8 cellular contexts compared by ENCODE assay signal in genomic region chr3:75641107-75641517, GRCh38. TPM values are rescaled to one million over a fixed set of nuclear protein-coding genes. Genes with fewer than 3 reads are reported as not detected.
A peak's percentile ranks its signal among the peaks of the same experiment; 100 is the strongest.
DNase-seq lines count a peak whose midpoint lies in the region; ATAC-seq, FAIRE-seq and TF ChIP-seq lines count a peak whose summit lies in the region.
"Not testable (repeated sequence)": the region's sequence is repeated elsewhere in the genome, so short reads cannot be mapped to it uniquely, and the experiment has no call there.

No MANE protein-coding gene starts in this region.

- FAIRE-seq in HTR-8/SVneo (lab: Jason Lieb, UNC): not testable (repeated sequence)

- H3K27me3 ChIP-seq in CD4-positive, CD25-positive, alpha-beta regulatory T cell (ENCODE audit: control insufficient read depth, insufficient read depth, low read length); cardiac muscle cell: not testable (repeated sequence)

- H3K9me3 ChIP-seq in CD4-positive, CD25-positive, alpha-beta regulatory T cell (ENCODE audit: control insufficient read depth in 2 of 2, low read length in 2 of 2); cardiac muscle cell (ENCODE audit: low read depth): not testable (repeated sequence)

- H3K36me3 ChIP-seq in CD4-positive, CD25-positive, alpha-beta regulatory T cell (ENCODE audit: control insufficient read depth, insufficient read depth, low read length); cardiac muscle cell: not testable (repeated sequence)

- not testable (repeated sequence) for H3K9me3 Mint-ChIP-seq in CD4-positive, CD25-positive, alpha-beta regulatory T cell; activated CD8-positive, alpha-beta memory T cell treated with anti-CD3 and anti-CD28 coated beads, Interleukin-2, amount 10 ng/mL, durations not matched to agents 7 days and 5 days (ENCODE audit: low read depth); chondrocyte (ENCODE audit: low read depth); memory B cell

- peak overlapping the region in 3 of 4 donors; percentile 34 to 81 (median 78) for H3K4me3 Mint-ChIP-seq in CD4-positive, CD25-positive, alpha-beta regulatory T cell
- H3K4me3 Mint-ChIP-seq in activated CD8-positive, alpha-beta memory T cell treated with anti-CD3 and anti-CD28 coated beads, Interleukin-2, amount 10 ng/mL, durations not matched to agents 7 days and 5 days: peak overlapping the region; percentile 67
- H3K4me3 Mint-ChIP-seq in chondrocyte (ENCODE audit: unreplicated experiment): peak overlapping the region; percentile 88
- H3K4me3 Mint-ChIP-seq in memory B cell: peak overlapping the region; percentile 84

- H3K4me1 ChIP-seq in CD4-positive, CD25-positive, alpha-beta regulatory T cell (ENCODE audit: control insufficient read depth, insufficient read depth, low read length, poor library complexity, severe bottlenecking); cardiac muscle cell (ENCODE audit: low read depth): not testable (repeated sequence)

- not testable (repeated sequence) for ATAC-seq in CD4-positive, CD25-positive, alpha-beta regulatory T cell (ENCODE audit: low read depth in 2 of 2); activated CD8-positive, alpha-beta memory T cell treated with anti-CD3 and anti-CD28 coated beads, Interleukin-2, amount 10 ng/mL, durations not matched to agents 7 days and 5 days; memory B cell (ENCODE audit: low read depth)

- TF ChIP-seq CTCF in chondrocyte (IDR thresholded peaks at IDR 0.05); cardiac muscle cell (IDR thresholded peaks at IDR 0.05; ENCODE audit: low read depth, low read length): not testable (repeated sequence)

- peak in 1 of 3 donors; percentile 36 for DNase-seq in CD4-positive, CD25-positive, alpha-beta regulatory T cell
- DNase-seq in HTR-8/SVneo (ENCODE audit: insufficient read length, low spot score): peak; percentile 40
- peak; percentile 52 for DNase-seq in activated CD8-positive, alpha-beta memory T cell treated with anti-CD3 and anti-CD28 coated beads, Interleukin-2, amount 10 ng/mL, durations not matched to agents 7 days and 5 days
- not testable (repeated sequence) for DNase-seq in chondrocyte (ENCODE audit: low spot score); memory B cell (ENCODE audit: low spot score in 2 of 2)
- DNase-seq in cardiac muscle cell (ENCODE audit: low read depth in 1 of 2, low spot score in 1 of 2): peak; percentile 90 to 91
- peak; percentile 73 for DNase-seq in renal cortical epithelial cell (ENCODE audit: low read depth)
- peak; percentile 89 for DNase-seq in superior temporal gyrus (ENCODE audit: extremely low spot score)

- not testable (repeated sequence) for H3K27me3 Mint-ChIP-seq in CD4-positive, CD25-positive, alpha-beta regulatory T cell; chondrocyte (ENCODE audit: low read depth); memory B cell
- H3K27me3 Mint-ChIP-seq in activated CD8-positive, alpha-beta memory T cell treated with anti-CD3 and anti-CD28 coated beads, Interleukin-2, amount 10 ng/mL, durations not matched to agents 7 days and 5 days: peaks cover 11% of the 10 kb centered on the region

- CTCF ChIA-PET in activated CD8-positive, alpha-beta memory T cell treated with anti-CD3 and anti-CD28 coated beads, Interleukin-2, amount 10 ng/mL, durations not matched to agents 7 days and 5 days (lab: Charles Lee): not testable (repeated sequence)

- not testable (repeated sequence) for H3K36me3 Mint-ChIP-seq in CD4-positive, CD25-positive, alpha-beta regulatory T cell; activated CD8-positive, alpha-beta memory T cell treated with anti-CD3 and anti-CD28 coated beads, Interleukin-2, amount 10 ng/mL, durations not matched to agents 7 days and 5 days; chondrocyte (ENCODE audit: low read depth); memory B cell

- not testable (repeated sequence) for H3K27ac ChIP-seq in CD4-positive, CD25-positive, alpha-beta regulatory T cell (ENCODE audit: insufficient read depth, low read length, poor library complexity, severe bottlenecking); cardiac muscle cell

- H3K4me3 ChIP-seq in CD4-positive, CD25-positive, alpha-beta regulatory T cell (ENCODE audit: low read depth, low read length): peak overlapping the region; percentile 13
- peak overlapping the region; percentile 54 for H3K4me3 ChIP-seq in cardiac muscle cell

- H3K4me1 Mint-ChIP-seq in CD4-positive, CD25-positive, alpha-beta regulatory T cell; activated CD8-positive, alpha-beta memory T cell treated with anti-CD3 and anti-CD28 coated beads, Interleukin-2, amount 10 ng/mL, durations not matched to agents 7 days and 5 days; memory B cell: not testable (repeated sequence)
- peaks cover 20% of the 10 kb centered on the region for H3K4me1 Mint-ChIP-seq in chondrocyte (ENCODE audit: low read depth)

- not testable (repeated sequence) for H3K27ac Mint-ChIP-seq in CD4-positive, CD25-positive, alpha-beta regulatory T cell; memory B cell
- H3K27ac Mint-ChIP-seq in activated CD8-positive, alpha-beta memory T cell treated with anti-CD3 and anti-CD28 coated beads, Interleukin-2, amount 10 ng/mL, durations not matched to agents 7 days and 5 days: peak overlapping the region; percentile 57
- H3K27ac Mint-ChIP-seq in chondrocyte (ENCODE audit: unreplicated experiment): peak overlapping the region; percentile 70

RNA-seq across cellular contexts. Expression of gene FRG2C, which starts 23.0 kb away (rescaled TPM):
- not detected for total RNA-seq in CD4-positive, CD25-positive, alpha-beta regulatory T cell
- not detected for polyA plus RNA-seq in CD4-positive, CD25-positive, alpha-beta regulatory T cell
- total RNA-seq in activated CD8-positive, alpha-beta memory T cell treated with anti-CD3 and anti-CD28 coated beads, Interleukin-2, amount 10 ng/mL, durations not matched to agents 7 days and 5 days: not detected
- not detected in 3 replicates for total RNA-seq in chondrocyte
- total RNA-seq in cardiac muscle cell: not detected in 2 replicates
- not detected in 2 replicates for polyA plus RNA-seq in cardiac muscle cell
- total RNA-seq in renal cortical epithelial cell: not detected in 2 replicates
